Comparison of ENCODE assay signal across 25 cellular contexts in genomic region chr11:105780781-105781525, GRCh38.
"Had no signal": no experiment of that assay in that cellular context is flagged by ENCODE, and none has a peak within 500 bp of the region (broad histone marks: within the 10 kb centered on the region; RNA-seq: fewer than 3 reads in every experiment).

No MANE protein-coding gene starts in this region.

- H3K27me3 ChIP-seq: breast epithelium, MG63, SJCRH30 had no signal

- ATAC-seq: activated T-cell treated with anti-CD3 and anti-CD28 coated beads, Interleukin-2, amount 50 U/mL, for 4 hours; Panc1; Right ventricle myocardium inferior; T-helper 17 cell; WTC11 had no signal

- DNase-seq: activated CD4-positive, alpha-beta T cell treated with anti-CD3 and anti-CD28 coated beads for 48 hours; activated CD4-positive, alpha-beta T cell treated with anti-CD3 and anti-CD28 coated beads, Interleukin-2, amount 50 U/mL, for 4 hours; activated CD4-positive, CD25-positive, alpha-beta regulatory T cell treated with anti-CD3 and anti-CD28 coated beads, Interleukin-2, amount 50 U/mL, for 72 hours; activated gamma-delta T cell; activated naive CD4-positive, alpha-beta T cell treated with anti-CD3 and anti-CD28 coated beads for 36 hours; activated T-cell treated with anti-CD3 and anti-CD28 coated beads, Interleukin-2, amount 50 U/mL, for 4 hours; anterior cingulate cortex; MG63; MV-4-11; NCI-H1436; NCI-H1694 treated with DMSO at 0.1 percent for 48 hours; NCI-H2029 treated with DMSO at 0.1 percent for 48 hours; NCI-H345; NCI-H510A; NCI-H526 treated with DMSO at 0.1 percent for 48 hours; NK-92 treated with Interleukin-12 subunit alpha and Interleukin-12 subunit beta, amount 100 ng/mL, for 24 hours; OCI-M1; RPMI8226; SJCRH30; T-helper 17 cell; T-helper 9 cell had no signal

- H3K36me3 ChIP-seq: breast epithelium, MG63, SJCRH30 had no signal

- H3K9me3 ChIP-seq: breast epithelium, MG63, SJCRH30 had no signal

- H3K27ac ChIP-seq: breast epithelium, SJCRH30 had no signal

- H3K4me3 ChIP-seq: breast epithelium, MG63, SJCRH30 had no signal

- H3K4me1 ChIP-seq: breast epithelium, SJCRH30 had no signal
